ENCODE assay signal across 8 cellular contexts in genomic region chr2:162123806-162124758, GRCh38. TPM values are rescaled to one million over a fixed set of nuclear protein-coding genes. Genes with fewer than 3 reads are reported as not detected.
DNase-seq lines count a peak whose midpoint lies in the region; ATAC-seq and TF ChIP-seq lines count a peak whose summit lies in the region.

No MANE protein-coding gene starts in this region.

- no peak overlapping the region for H2AFZ ChIP-seq in smooth muscle cell (ENCODE audit: low read depth)

- no peaks in the 10 kb centered on the region for H3K4me1 ChIP-seq in smooth muscle cell (ENCODE audit: low read depth)

- no peaks in the 10 kb centered on the region for H3K36me3 ChIP-seq in smooth muscle cell (ENCODE audit: low read depth)

- peak; percentile 65 for DNase-seq in EH (ENCODE audit: low read depth)
- DNase-seq in HCEC 1CT, result peak; percentile 38
- peak; percentile 59 for DNase-seq in NCI-H2107 (lab: John Stamatoyannopoulos, UW)
- no peak for DNase-seq in left ventricle myocardium superior
- DNase-seq in smooth muscle cell (lab: John Stamatoyannopoulos, UW; ENCODE audit: unreplicated experiment), result no peak
- DNase-seq in HK-2 (ENCODE audit: unreplicated experiment), result no peak
- no peak for DNase-seq in activated effector memory CD4-positive, alpha-beta T cell treated with anti-CD3 and anti-CD28 coated beads, Interleukin-2, amount 50 U/mL, for 16 hours

- no peaks in the 10 kb centered on the region for H3K27me3 Mint-ChIP-seq in activated T-helper 17 cell treated with anti-CD3 and anti-CD28 coated beads, Interleukin-2, amount 50 U/mL, for 72 hours

- ATAC-seq in activated T-helper 17 cell treated with anti-CD3 and anti-CD28 coated beads, Interleukin-2, amount 50 U/mL, for 72 hours (replicated peaks), result peak; percentile 58
- ATAC-seq in left ventricle myocardium superior, result peak; percentile 58

- no peak overlapping the region for H3K27ac ChIP-seq in smooth muscle cell (ENCODE audit: low read depth)

- H3K4me3 Mint-ChIP-seq in activated T-helper 17 cell treated with anti-CD3 and anti-CD28 coated beads, Interleukin-2, amount 50 U/mL, for 72 hours, result no peak overlapping the region

- peaks cover 6% of the 10 kb centered on the region for H3K27me3 ChIP-seq in smooth muscle cell (ENCODE audit: low read depth)

- H3K9me3 Mint-ChIP-seq in activated T-helper 17 cell treated with anti-CD3 and anti-CD28 coated beads, Interleukin-2, amount 50 U/mL, for 72 hours, result no peaks in the 10 kb centered on the region

- H3K79me2 ChIP-seq in smooth muscle cell (ENCODE audit: low read depth), result no peaks in the 10 kb centered on the region

- no peaks in the 10 kb centered on the region for H3K9me3 ChIP-seq in smooth muscle cell (replicated peaks; ENCODE audit: low read depth)

- H3F3A ChIP-seq in smooth muscle cell (ENCODE audit: low read depth), result no peaks in the 10 kb centered on the region

- WGBS in smooth muscle cell (ENCODE audit: low lambda C conversion rate), result 35% methylated on average over 9 of the region's 9 CpGs

- no peak overlapping the region for H3K4me3 ChIP-seq in smooth muscle cell

- peaks cover 8% of the 10 kb centered on the region for H3K4me1 Mint-ChIP-seq in activated T-helper 17 cell treated with anti-CD3 and anti-CD28 coated beads, Interleukin-2, amount 50 U/mL, for 72 hours

- TF ChIP-seq CTCF in smooth muscle cell (IDR thresholded peaks at IDR 0.05; ENCODE audit: borderline replicate concordance, insufficient read depth, poor library complexity, severe bottlenecking), result peak; percentile 84

- no peak overlapping the region for H3K27ac Mint-ChIP-seq in activated T-helper 17 cell treated with anti-CD3 and anti-CD28 coated beads, Interleukin-2, amount 50 U/mL, for 72 hours

- no peaks in the 10 kb centered on the region for H4K20me1 ChIP-seq in smooth muscle cell (ENCODE audit: low read depth)

- H3K36me3 Mint-ChIP-seq in activated T-helper 17 cell treated with anti-CD3 and anti-CD28 coated beads, Interleukin-2, amount 50 U/mL, for 72 hours (ENCODE audit: low read depth), result no peaks in the 10 kb centered on the region

- no peak overlapping the region for H3K4me2 ChIP-seq in smooth muscle cell

- H3K9ac ChIP-seq in smooth muscle cell (ENCODE audit: low read depth), result no peak overlapping the region

- intact Hi-C loops in left ventricle myocardium superior (cut with micrococcal nuclease), result loop anchor here (1.0 to 5.0 kb wide), 2 partner anchors 117 to 537 kb away; no protein-coding TSS in a partner anchor

RNA-seq across cellular contexts. Expression of gene GCG, which starts 28.0 kb away (rescaled TPM):
- not detected for total RNA-seq in activated T-helper 17 cell treated with anti-CD3 and anti-CD28 coated beads, Interleukin-2, amount 50 U/mL, for 72 hours
- total RNA-seq in left ventricle myocardium superior, result not detected
- total RNA-seq in smooth muscle cell, result not detected in 2 replicates
- not detected in 2 replicates for polyA plus RNA-seq in smooth muscle cell

RNA-seq across cellular contexts. Expression of gene DPP4, which starts 50.1 kb away (rescaled TPM):
- total RNA-seq in activated T-helper 17 cell treated with anti-CD3 and anti-CD28 coated beads, Interleukin-2, amount 50 U/mL, for 72 hours, result 10 to 100 TPM; 34.6 to 97.7 TPM
- 6.7 TPM for total RNA-seq in left ventricle myocardium superior
- 29.5 and 32.0 TPM in 2 replicates for total RNA-seq in smooth muscle cell
- polyA plus RNA-seq in smooth muscle cell, result 17.6 and 24.8 TPM in 2 replicates

Comparison
In these comparisons a context has a peak if more than half of its experiments do, and no peak if none do; other contexts are left out.
1. DNase-seq: peak in EH (single experiment), HCEC 1CT (single experiment) and NCI-H2107 (single experiment); none in left ventricle myocardium superior (single experiment), smooth muscle cell (single experiment), HK-2 (single experiment) and activated effector memory CD4-positive, alpha-beta T cell treated with anti-CD3 and anti-CD28 coated beads, Interleukin-2, amount 50 U/mL, for 16 hours (single experiment).